Comparison of ENCODE assay signal across 8 cellular contexts in the genomic region with DNA sequence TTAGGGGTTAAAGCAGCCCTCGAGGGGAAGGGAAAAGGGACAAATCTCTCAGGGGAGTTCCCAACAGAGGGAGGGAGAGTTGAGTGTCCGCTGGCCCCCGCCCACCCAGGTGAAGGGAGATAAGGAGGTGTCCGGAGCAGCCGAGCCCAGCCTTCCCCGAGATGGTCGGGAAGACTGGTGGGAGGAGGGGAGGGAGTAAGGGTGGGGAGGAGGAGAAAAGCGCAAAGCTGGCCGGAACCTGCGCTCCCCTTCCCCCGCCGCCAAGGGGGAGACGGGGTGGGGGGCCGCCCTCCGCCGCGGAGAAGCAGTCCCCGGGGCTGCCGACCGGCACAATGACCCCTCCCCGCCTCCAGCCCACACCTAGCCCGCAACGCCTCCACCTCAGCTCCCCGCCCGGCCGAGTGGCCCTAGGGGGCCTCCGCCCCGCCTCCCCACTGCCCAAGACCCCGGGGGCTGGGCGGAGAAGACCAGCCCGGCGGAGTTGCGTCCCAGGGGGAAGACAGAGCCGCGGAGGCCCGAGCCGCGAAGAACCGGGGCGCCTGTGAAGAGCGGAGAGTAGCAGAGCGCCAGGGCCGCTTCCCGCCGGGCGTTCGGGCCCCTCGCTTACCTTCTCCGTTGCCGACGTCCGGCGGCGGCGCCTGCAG. TPM values are rescaled to one million over a fixed set of nuclear protein-coding genes. Genes with fewer than 3 reads are reported as not detected.
A peak's percentile ranks its signal among the peaks of the same experiment; 100 is the strongest.
DNase-seq lines count a peak whose midpoint lies in the region; ATAC-seq, FAIRE-seq and TF ChIP-seq lines count a peak whose summit lies in the region.

No MANE protein-coding gene starts in this region.

- H3K27me3 ChIP-seq in osteoblast (ENCODE audit: insufficient read depth, low read length) = no peaks in the 10 kb centered on the region

- FAIRE-seq in A549 (lab: Jason Lieb, UNC) = no peak

- H3K4me3 ChIP-seq in A549 = peak overlapping the region; percentile 99
- peak overlapping the region; percentile 86 for H3K4me3 ChIP-seq in osteoblast (ENCODE audit: insufficient read depth, low read length)

- no peak for TF ChIP-seq EP300 in A549 (IDR thresholded peaks at IDR 0.05)

- H3K4me1 ChIP-seq in A549 (peaks cover 28% of the 10 kb centered on the region; the same call in 2 of the 3 replicates), osteoblast (ENCODE audit: insufficient read depth, low read length) (peaks cover 34% of the 10 kb centered on the region)

- DNase-seq in A549 (ENCODE audit: low read depth in 1 of 2, low spot score in 1 of 2) = peak; percentile 39 to 53
- peak; percentile 18 for DNase-seq in NOMO-1 treated with dmso at 0.1 percent for 144 hours (lab: John Stamatoyannopoulos, UW; ENCODE audit: unreplicated experiment)
- peak; percentile 19 for DNase-seq in activated effector memory CD4-positive, alpha-beta T cell treated with Interleukin-2 at 50 U/mL for 16 hours
- peak; percentile 45 for DNase-seq in glomerular visceral epithelial cell (ENCODE audit: extremely low spot score)
- peak; percentile 48 for DNase-seq in osteoblast (ENCODE audit: insufficient read length, low spot score, missing footprints)
- DNase-seq in ureter (ENCODE audit: low spot score) = peak; percentile 61

- TF ChIP-seq CTCF in A549 (IDR thresholded peaks at IDR 0.05) (no peak), osteoblast (IDR thresholded peaks at IDR 0.05; ENCODE audit: extremely low read depth, low read depth, low read length) (no peak)

- peaks cover 36% of the 10 kb centered on the region for H4K20me1 ChIP-seq in osteoblast (ENCODE audit: insufficient read depth, low read length)

- no peak for TF ChIP-seq POLR2A in A549 (IDR thresholded peaks at IDR 0.05; ENCODE audit: low read length)

- CTCF ChIA-PET in A549 (lab: Yijun Ruan, JAX) = interaction anchor here (0.6 to 2.0 kb wide), 6 partner anchors 10 to 178 kb away, joined by 3 to 6 read pairs (median 3); no protein-coding TSS in a partner anchor

- H3K36me3 ChIP-seq in osteoblast (ENCODE audit: insufficient read depth, low read length) = no peaks in the 10 kb centered on the region

- 0 out of 3 replicates have a peak, but pooled peaks cover 4% of the 10 kb centered on the region for H3K9me3 ChIP-seq in A549
- H3K9me3 ChIP-seq in osteoblast (ENCODE audit: low read depth, low read length) = no peaks in the 10 kb centered on the region

- peak overlapping the region; percentile 83 for H3K4me2 ChIP-seq in A549
- peak overlapping the region; percentile 88 for H3K4me2 ChIP-seq in osteoblast (ENCODE audit: insufficient read depth, low read length)

- H2AFZ ChIP-seq in osteoblast (ENCODE audit: low read length) = peak overlapping the region; percentile 84

- peaks cover 57% of the 10 kb centered on the region for H3K79me2 ChIP-seq in osteoblast (ENCODE audit: insufficient read depth, low read length)

- 0% methylated on average over 13 of the region's 55 CpGs for WGBS in A549 (ENCODE audit: missing lambda C conversion rate)

- ATAC-seq in A549 (peak; percentile 49 to 65; a peak in 5 of 6 replicates), GM18511 (IDR thresholded peaks at IDR 0.05; ENCODE audit: unreplicated experiment) (peak; percentile 16), HG03066 (IDR thresholded peaks at IDR 0.05; ENCODE audit: low read depth, unreplicated experiment) (peak; percentile 10)

- H3K27ac ChIP-seq in A549 (peak overlapping the region; percentile 97), osteoblast (ENCODE audit: low read depth, low read length) (peak overlapping the region; percentile 65)

- no peak for TF ChIP-seq RAD21 in A549 (conservative IDR thresholded peaks at IDR 0.05 in 1 of 2, IDR thresholded peaks at IDR 0.05 in 1 of 2)

- POLR2A ChIA-PET in A549 (lab: Yijun Ruan, JAX) = interaction anchor here (1.5 kb wide), 1 partner anchor 175 kb away, joined by 18 read pairs; the partner anchor contains the start of gene INTS4

TF ChIP-seq in A549, 52 proteins besides CTCF, POLR2A, EP300 and RAD21:
- TF ChIP-seq PHF8 (IDR thresholded peaks at IDR 0.05; ENCODE audit: borderline replicate concordance, low read depth) (0 out of 2 replicates have a peak, but pooled peaks have one; percentile 4), KDM5A (IDR thresholded peaks at IDR 0.05) (peak; percentile 31; the same call in 1 of the 2 replicates), SMC3 (IDR thresholded peaks at IDR 0.05) (no peak), CEBPB (IDR thresholded peaks at IDR 0.05) (no peak), MYC (IDR thresholded peaks at IDR 0.05; ENCODE audit: borderline replicate concordance, low read length) (no peak), CBX2 (IDR thresholded peaks at IDR 0.05; ENCODE audit: borderline replicate concordance, low read depth) (no peak)
- TF ChIP-seq, protein P1, sequence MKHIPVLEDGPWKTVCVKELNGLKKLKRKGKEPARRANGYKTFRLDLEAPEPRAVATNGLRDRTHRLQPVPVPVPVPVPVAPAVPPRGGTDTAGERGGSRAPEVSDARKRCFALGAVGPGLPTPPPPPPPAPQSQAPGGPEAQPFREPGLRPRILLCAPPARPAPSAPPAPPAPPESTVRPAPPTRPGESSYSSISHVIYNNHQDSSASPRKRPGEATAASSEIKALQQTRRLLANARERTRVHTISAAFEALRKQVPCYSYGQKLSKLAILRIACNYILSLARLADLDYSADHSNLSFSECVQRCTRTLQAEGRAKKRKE (CRISPR knock-in tag; IDR thresholded peaks at IDR 0.05; ENCODE audit: low read depth) = no peak

RNA-seq across cellular contexts. Expression of gene RSF1, which starts 0.5 kb away (rescaled TPM):
- polyA plus RNA-seq in A549 (2011; rRNA removed) (29.6 TPM in 2 replicates), A549 (2017; fragmentation: RNase III; extraction: RNeasy Plus Mini Kit Qiagen cat#74134 plus additional on column Dnase treatment) (15.4 to 18.8 TPM (median 17.6 TPM) in 3 replicates)
- polyA plus RNA-seq in A549 (2012; cell fraction: cytosol; rRNA removed) = 5.5 and 8.3 TPM in 2 replicates
- 5.0 and 7.4 TPM in 2 replicates for polyA plus RNA-seq in A549 (2012; cell fraction: nucleus; rRNA removed)
- polyA minus RNA-seq in A549 (2011; rRNA and poly(A)+ RNA removed) = 23.6 and 26.3 TPM in 2 replicates
- total RNA-seq in osteoblast (36.9 and 41.8 TPM in 2 replicates), ureter (70.3 TPM)

RNA-seq across cellular contexts. Expression of gene AAMDC, which starts 0.9 kb away (rescaled TPM):
- 17.7 and 25.4 TPM in 2 replicates for polyA plus RNA-seq in A549 (2011; rRNA removed)
- polyA plus RNA-seq in A549 (2012; cell fraction: cytosol; rRNA removed) = 13.7 and 17.1 TPM in 2 replicates
- polyA plus RNA-seq in A549 (2012; cell fraction: nucleus; rRNA removed) = 2.9 and 6.0 TPM in 2 replicates
- polyA plus RNA-seq in A549 (2017; fragmentation: RNase III; extraction: RNeasy Plus Mini Kit Qiagen cat#74134 plus additional on column Dnase treatment) = 31.3 to 41.8 TPM (median 36.5 TPM) in 3 replicates
- 2.2 and 3.8 TPM in 2 replicates for polyA minus RNA-seq in A549 (2011; rRNA and poly(A)+ RNA removed)
- 14.8 and 15.6 TPM in 2 replicates for total RNA-seq in osteoblast
- 20.4 TPM for total RNA-seq in ureter

Comparison
In these comparisons a context has a peak if more than half of its experiments do, and no peak if none do; other contexts are left out.
1. Peak in every context shown above with its lines: DNase-seq, ATAC-seq, H3K4me3 ChIP-seq and H3K27ac ChIP-seq.